In genomic region chrX:56563231-56564116, GRCh38 we compare ENCODE assay signal across 8 cellular contexts. TPM values are rescaled to one million over a fixed set of nuclear protein-coding genes. Genes with fewer than 3 reads are reported as not detected.
DNase-seq lines count a peak whose midpoint lies in the region; ATAC-seq and TF ChIP-seq lines count a peak whose summit lies in the region.

TSS of gene UBQLN2 (plus strand) at chrX:56563627. CDS start at chrX:56563874, 247 bp downstream.

- peak within 1 kb of the TSS; percentile 81 for H3K27ac ChIP-seq in HUES64 (ENCODE audit: low read depth, low read length)

- H3K4me1 ChIP-seq in HUES64 (ENCODE audit: insufficient read depth, low read length) (no peaks in the 10 kb centered on the region; the same call in 1 of the 2 replicates), mucosa of stomach (ENCODE audit: control insufficient read depth, insufficient read depth, low read length) (no peaks in the 10 kb centered on the region)

- H3K4me3 ChIP-seq in HUES64 (ENCODE audit: low read length) (peak within 1 kb of the TSS; percentile 68), epithelial cell of proximal tubule (ENCODE audit: low read depth, low read length) (peak within 1 kb of the TSS; percentile 69), mucosa of stomach (ENCODE audit: low read length) (peak within 1 kb of the TSS; percentile 72)

- H3K27me3 ChIP-seq in HUES64 (ENCODE audit: insufficient read depth, low read length) (no peaks in the 10 kb centered on the region), mucosa of stomach (ENCODE audit: control insufficient read depth, insufficient read depth, low read length) (no peaks in the 10 kb centered on the region)

- TF ChIP-seq CTCF in epithelial cell of proximal tubule (conservative IDR thresholded peaks at IDR 0.05; ENCODE audit: low read depth, low read length) = peak; percentile 24

- WGBS in HUES64 = under 1% methylated on average over 69 of the region's 70 CpGs

- H3K36me3 ChIP-seq in HUES64 (ENCODE audit: insufficient read depth, low read length) (peaks cover 3% of the 10 kb centered on the region; the same call in 1 of the 2 replicates), mucosa of stomach (ENCODE audit: control insufficient read depth, insufficient read depth, low read length) (no peaks in the 10 kb centered on the region)

- ATAC-seq in GM21381 (IDR thresholded peaks at IDR 0.05; ENCODE audit: unreplicated experiment) = peak; percentile 67

- H3K9ac ChIP-seq in HUES64 (ENCODE audit: low read depth, low read length) (peak within 1 kb of the TSS; percentile 82), mucosa of stomach (ENCODE audit: low read length) (peak within 1 kb of the TSS; percentile 92)

- peak; percentile 65 for DNase-seq in COR-L47 (lab: John Stamatoyannopoulos, UW)
- peak; percentile 21 for DNase-seq in OCI-M2 (lab: John Stamatoyannopoulos, UW; ENCODE audit: unreplicated experiment)
- peak; percentile 67 for DNase-seq in activated T-cell treated with anti-CD3 and anti-CD28 coated beads for 4 hours
- DNase-seq in epithelial cell of proximal tubule (ENCODE audit: low read depth) = peak; percentile 10
- peak; percentile 46 to 58 for DNase-seq in stimulated activated CD8-positive, alpha-beta memory T cell treated with anti-CD3 and anti-CD28 coated beads, Interleukin-7, amount 100 ng/mL, for 1 hour (ENCODE audit: low read depth in 2 of 2)

- H3K9me3 ChIP-seq in HUES64 (ENCODE audit: insufficient read depth, low read depth, low read length) (no peaks in the 10 kb centered on the region), mucosa of stomach (ENCODE audit: control insufficient read depth, low read length) (no peaks in the 10 kb centered on the region)

RNA-seq across cellular contexts. Expression of gene UBQLN2, which starts in this region (rescaled TPM):
- polyA plus RNA-seq in HUES64 (2013, experiment 1 of 2) = 24.6 TPM
- polyA plus RNA-seq in HUES64 (2013, experiment 2 of 2) = 26.9 TPM
- 19.6 and 20.2 TPM in 2 replicates for total RNA-seq in epithelial cell of proximal tubule

Comparison
In these comparisons a context has a peak if more than half of its experiments do, and no peak if none do; other contexts are left out.
1. Peak in every context shown above with its lines: DNase-seq, ATAC-seq, H3K4me3 ChIP-seq and H3K27ac ChIP-seq.
2. DNase-seq: peak in every context shown above with its lines; median percentile 67 in activated T-cell treated with anti-CD3 and anti-CD28 coated beads for 4 hours; 65 in COR-L47; 52 in stimulated activated CD8-positive, alpha-beta memory T cell treated with anti-CD3 and anti-CD28 coated beads, Interleukin-7, amount 100 ng/mL, for 1 hour; 21 in OCI-M2; 10 in epithelial cell of proximal tubule.